In genomic region chr6:144284753-144285547, GRCh38 we compare ENCODE assay signal across 8 cellular contexts. TPM values are rescaled to one million over a fixed set of nuclear protein-coding genes. Genes with fewer than 3 reads are reported as not detected.
A peak's percentile ranks its signal among the peaks of the same experiment; 100 is the strongest.
DNase-seq lines count a peak whose midpoint lies in the region; ATAC-seq and TF ChIP-seq lines count a peak whose summit lies in the region.

Gene UTRN, plus strand, starts transcription at chr6:144285335. Its CDS starts 6,494 bp downstream, at chr6:144291829.

- H3K18ac ChIP-seq in mesendoderm (ENCODE audit: low read length): peak within 1 kb of the TSS; percentile 63

- peak within 1 kb of the TSS; percentile 31 for H4K8ac ChIP-seq in mesendoderm (ENCODE audit: low read depth, low read length)

- peak within 1 kb of the TSS; percentile 32 for H3K23ac ChIP-seq in mesendoderm (ENCODE audit: low read length)

- DNase-seq in NCI-H2196 (lab: John Stamatoyannopoulos, UW; ENCODE audit: unreplicated experiment) (peak; percentile 35), NCI-H2196 treated with DMSO at 0.1 percent for 48 hours (lab: John Stamatoyannopoulos, UW; ENCODE audit: unreplicated experiment) (no peak), NCI-H748 (lab: John Stamatoyannopoulos, UW; ENCODE audit: unreplicated experiment) (peak; percentile 71), endothelial cell (ENCODE audit: low spot score) (peak; percentile 80), mesendoderm (peak; percentile 94)
- DNase-seq in activated CD8-positive, alpha-beta memory T cell treated with anti-CD3 and anti-CD28 coated beads for 48 hours (ENCODE audit: low read depth in 2 of 3, low spot score in 2 of 3): peak; percentile 30 to 40 (median 31)
- DNase-seq in stimulated activated CD8-positive, alpha-beta memory T cell treated with anti-CD3 and anti-CD28 coated beads, Interleukin-7, amount 100 ng/mL, for 24 hours (ENCODE audit: low read depth): peak; percentile 17

- TF ChIP-seq CTCF in endothelial cell (IDR thresholded peaks at IDR 0.05; ENCODE audit: unreplicated experiment): no peak

- no peak within 1 kb of the TSS for H2BK15ac ChIP-seq in mesendoderm (replicated peaks; ENCODE audit: low read depth)

- H3K27ac ChIP-seq in mesendoderm (ENCODE audit: low read depth, low read length): peak within 1 kb of the TSS; percentile 99

- ATAC-seq in HG02840 (IDR thresholded peaks at IDR 0.05; ENCODE audit: low FRiP score, unreplicated experiment): peak; percentile 57

- peak within 1 kb of the TSS; percentile 89 for H3K4me3 ChIP-seq in mesendoderm (ENCODE audit: low read length)

- peaks cover 2% of the 10 kb centered on the region for H3K79me1 ChIP-seq in mesendoderm (ENCODE audit: low read length)

- H3K36me3 ChIP-seq in mesendoderm (ENCODE audit: control insufficient read depth, insufficient read depth, low read length): no peaks in the 10 kb centered on the region

- no peaks in the 10 kb centered on the region for H3K79me2 ChIP-seq in mesendoderm (ENCODE audit: control insufficient read depth, insufficient read depth, low read length)

- no peaks in the 10 kb centered on the region for H3K27me3 ChIP-seq in mesendoderm (ENCODE audit: insufficient read depth, low read length, poor library complexity)

- H2BK120ac ChIP-seq in mesendoderm (ENCODE audit: low read depth, low read length): no peak within 1 kb of the TSS

- H3K36me3 Mint-ChIP-seq in endothelial cell (ENCODE audit: low read depth, unreplicated experiment): no peaks in the 10 kb centered on the region

- H3K4ac ChIP-seq in mesendoderm (ENCODE audit: low read depth, low read length): peak within 1 kb of the TSS; percentile 65

- H2AK5ac ChIP-seq in mesendoderm (ENCODE audit: low read length): no peak within 1 kb of the TSS

- H3K27me3 Mint-ChIP-seq in endothelial cell (ENCODE audit: unreplicated experiment): peaks cover 3% of the 10 kb centered on the region

- peak within 1 kb of the TSS; percentile 76 for H3K9ac ChIP-seq in mesendoderm (ENCODE audit: low read length)

- no peaks in the 10 kb centered on the region for H3K9me3 Mint-ChIP-seq in endothelial cell (ENCODE audit: unreplicated experiment)

- H3K4me2 ChIP-seq in mesendoderm (ENCODE audit: low read length): peak within 1 kb of the TSS; percentile 87

- H3K4me1 ChIP-seq in mesendoderm (ENCODE audit: control insufficient read depth, low read depth, low read length): peaks cover 8% of the 10 kb centered on the region

- WGBS in mesendoderm (ENCODE audit: extremely low coverage, insufficient coverage, low lambda C conversion rate): no CpG with 5 or more reads among the region's 85 CpGs

- peak within 1 kb of the TSS; percentile 91 for H3K56ac ChIP-seq in mesendoderm (ENCODE audit: low read length)

- no peak within 1 kb of the TSS for H4K5ac ChIP-seq in mesendoderm (ENCODE audit: low read length)

- peak within 1 kb of the TSS; percentile 98 for H3K4me3 Mint-ChIP-seq in endothelial cell (ENCODE audit: unreplicated experiment)

- H3K4me1 Mint-ChIP-seq in endothelial cell (ENCODE audit: unreplicated experiment): peaks cover 8% of the 10 kb centered on the region

- peak within 1 kb of the TSS; percentile 57 for H3K27ac Mint-ChIP-seq in endothelial cell (ENCODE audit: unreplicated experiment)

- H2BK5ac ChIP-seq in mesendoderm (ENCODE audit: low read length): no peak within 1 kb of the TSS

RNA-seq across cellular contexts. Expression of gene UTRN, which starts in this region (rescaled TPM):
- 164 TPM for total RNA-seq in endothelial cell (ENCODE audit: unreplicated experiment)
- 27.5 TPM for polyA plus RNA-seq in mesendoderm (2013, experiment 1 of 2)
- 28.9 TPM for polyA plus RNA-seq in mesendoderm (2013, experiment 2 of 2)
